24 cellular contexts compared by ENCODE assay signal in the genomic region with DNA sequence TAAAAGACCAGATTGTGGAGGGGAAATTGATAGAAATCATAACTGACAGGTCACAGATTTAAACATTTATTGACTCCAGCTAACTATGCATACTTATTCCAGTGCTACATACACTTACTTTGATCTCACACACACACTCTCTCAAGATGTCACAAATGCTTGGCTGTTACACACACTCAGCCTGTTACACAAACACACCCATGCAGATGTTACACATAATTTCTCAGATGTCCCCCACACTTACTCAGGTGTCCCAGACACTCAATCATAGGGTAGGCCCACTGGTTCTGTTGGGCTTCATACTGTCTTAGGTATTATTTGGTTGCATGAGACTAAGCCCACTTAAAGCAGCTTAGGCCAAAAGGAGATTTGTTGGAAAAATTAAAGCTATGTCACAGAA.
A peak's percentile ranks its signal among the peaks of the same experiment; 100 is the strongest.
DNase-seq lines count a peak whose midpoint lies in the region; ATAC-seq, FAIRE-seq and TF ChIP-seq lines count a peak whose summit lies in the region.
"Had no signal": no experiment of that assay in that cellular context is flagged by ENCODE, and none has a peak within 500 bp of the region (broad histone marks: within the 10 kb centered on the region; RNA-seq: fewer than 3 reads in every experiment).

No MANE protein-coding gene starts in this region.

- H3K9me3 Mint-ChIP-seq in activated T-cell treated with anti-CD3 and anti-CD28 coated beads, Interleukin-2, amount 50 U/mL, for 72 hours = no peaks in the 10 kb centered on the region
- H3K9me3 Mint-ChIP-seq: CD4-positive, alpha-beta T cell; CD8-positive, alpha-beta T cell had no signal

- RAD21 ChIA-PET in GM12878 (lab: Charles Lee; ENCODE audit: unreplicated experiment) = no interaction called here

- TF ChIP-seq POLR2A in GM12878 (IDR thresholded peaks at IDR 0.05; ENCODE audit: low read depth, low read length) = no peak

- ATAC-seq in GM12878 = no peak
- ATAC-seq in activated T-cell treated with anti-CD3 and anti-CD28 coated beads, Interleukin-2, amount 50 U/mL, for 72 hours (replicated peaks in 1 of 2) = no peak
- ATAC-seq in HG02981 (IDR thresholded peaks at IDR 0.05; ENCODE audit: unreplicated experiment) = no peak
- ATAC-seq: A549; CD8-positive, alpha-beta T cell had no signal

- TF ChIP-seq CTCF in GM12878 (IDR thresholded peaks at IDR 0.05 in 2 of 3, conservative IDR thresholded peaks at IDR 0.05 in 1 of 3; ENCODE audit: control insufficient read depth in 2 of 3, extremely low read depth in 1 of 3, insufficient read depth in 1 of 3, low read depth in 3 of 3, low read length in 3 of 3) = no peak

- H2AFZ ChIP-seq in GM12878 (ENCODE audit: control insufficient read depth, low read depth, low read length) = no peak overlapping the region

- H3K27me3 Mint-ChIP-seq in activated T-cell treated with anti-CD3 and anti-CD28 coated beads, Interleukin-2, amount 50 U/mL, for 72 hours (ENCODE audit: low read depth) = peaks cover 7% of the 10 kb centered on the region

- H3K79me2 ChIP-seq in GM12878 (ENCODE audit: control insufficient read depth, insufficient read depth, low read length) = no peaks in the 10 kb centered on the region

- H3K9me3 ChIP-seq in GM12878 (replicated peaks; ENCODE audit: control insufficient read depth, insufficient read depth, low read length) = no peaks in the 10 kb centered on the region
- H3K9me3 ChIP-seq: A549; BLaER1 treated with 17β-estradiol and CSF1 and Interleukin-3, amounts not matched to agents 10 nM and 100 nM; Caco-2 had no signal

- no peaks in the 10 kb centered on the region for H4K20me1 ChIP-seq in GM12878 (ENCODE audit: control insufficient read depth, insufficient read depth)
- H4K20me1 ChIP-seq: BLaER1 treated with 17β-estradiol and CSF1 and Interleukin-3, amounts not matched to agents 10 nM and 100 nM had no signal

- in situ Hi-C loops in GM12878 (cut with MboI) = no loop called here

- H3K27me3 ChIP-seq in GM12878 (replicated peaks in 1 of 2; ENCODE audit: control insufficient read depth in 2 of 2, insufficient read depth in 2 of 2, low read length in 1 of 2) = no peaks in the 10 kb centered on the region
- H3K27me3 ChIP-seq: BLaER1 treated with 17β-estradiol and CSF1 and Interleukin-3, amounts not matched to agents 10 nM and 100 nM had no signal

- no peak overlapping the region for H3K27ac Mint-ChIP-seq in activated T-cell treated with anti-CD3 and anti-CD28 coated beads, Interleukin-2, amount 50 U/mL, for 72 hours
- H3K27ac Mint-ChIP-seq: B cell; CD4-positive, alpha-beta T cell; CD8-positive, alpha-beta T cell had no signal

- no peaks in the 10 kb centered on the region for H3K4me1 Mint-ChIP-seq in activated T-cell treated with anti-CD3 and anti-CD28 coated beads, Interleukin-2, amount 50 U/mL, for 72 hours (ENCODE audit: low read depth)
- H3K4me1 Mint-ChIP-seq: B cell had no signal

- no peak for TF ChIP-seq RAD21 in GM12878 (IDR thresholded peaks at IDR 0.05; ENCODE audit: insufficient read depth, low read depth, low read length)

- no peak overlapping the region for H3K27ac ChIP-seq in GM12878 (ENCODE audit: control insufficient read depth, insufficient read depth)
- H3K27ac ChIP-seq: 22Rv1; A549; BLaER1 treated with 17β-estradiol and CSF1 and Interleukin-3, amounts not matched to agents 10 nM and 100 nM; C4-2B had no signal

- no peak overlapping the region for H3K4me2 ChIP-seq in GM12878 (ENCODE audit: control insufficient read depth, insufficient read depth)
- H3K4me2 ChIP-seq: A549; BLaER1 treated with 17β-estradiol and CSF1 and Interleukin-3, amounts not matched to agents 10 nM and 100 nM had no signal

- SMC1A ChIA-PET in GM12878 (lab: Charles Lee; ENCODE audit: uncharacterized antibody, unreplicated experiment) = interaction anchor here (0.6 kb wide), 1 partner anchor 82 kb away, joined by 3 read pairs; no protein-coding TSS in a partner anchor

- no peak overlapping the region for H3K9ac ChIP-seq in GM12878 (ENCODE audit: control insufficient read depth, insufficient read depth, low read length)
- H3K9ac ChIP-seq: BLaER1 treated with 17β-estradiol and CSF1 and Interleukin-3, amounts not matched to agents 10 nM and 100 nM had no signal

- H3K36me3 ChIP-seq in GM12878 (ENCODE audit: control insufficient read depth in 2 of 2, insufficient read depth in 2 of 2, low read length in 1 of 2) = no peaks in the 10 kb centered on the region
- H3K36me3 ChIP-seq: BLaER1 treated with 17β-estradiol and CSF1 and Interleukin-3, amounts not matched to agents 10 nM and 100 nM had no signal

- no peak overlapping the region for H3K4me3 Mint-ChIP-seq in activated T-cell treated with anti-CD3 and anti-CD28 coated beads, Interleukin-2, amount 50 U/mL, for 72 hours
- H3K4me3 Mint-ChIP-seq: B cell; CD4-positive, alpha-beta T cell; CD8-positive, alpha-beta T cell had no signal

- TF ChIP-seq EP300 in GM12878 (IDR thresholded peaks at IDR 0.05; ENCODE audit: borderline replicate concordance in 1 of 2, control insufficient read depth in 1 of 2, low read depth in 2 of 2, low read length in 2 of 2) = no peak

- DNase-seq in NCI-H82 (lab: John Stamatoyannopoulos, UW) (peak; percentile 41), NCI-H82 treated with DMSO at 0.1 percent for 48 hours (lab: John Stamatoyannopoulos, UW; ENCODE audit: unreplicated experiment) (no peak), GM12878 (ENCODE audit: low read depth, low spot score) (no peak)
- DNase-seq in activated T-cell treated with anti-CD3 and anti-CD28 coated beads, Interleukin-2, amount 50 U/mL, for 72 hours = no peak
- DNase-seq: AML-193; Caco-2; Calu3; CD4-positive, alpha-beta T cell; CD8-positive, alpha-beta T cell; DMS 273 treated with DMSO at 0.1 percent for 48 hours; DMS153; DMS53; DMS79; DND-41; EL; GDM1 had no signal

- BruUV-seq in GM12878 (replicated peaks; lab: Mats Ljungman, UMichigan) = no TSS peak

- POLR2A ChIA-PET in GM12878 (lab: Charles Lee) = no interaction called here

- no peaks in the 10 kb centered on the region for H3K36me3 Mint-ChIP-seq in activated T-cell treated with anti-CD3 and anti-CD28 coated beads, Interleukin-2, amount 50 U/mL, for 72 hours (ENCODE audit: insufficient read depth in 2 of 2)
- H3K36me3 Mint-ChIP-seq: CD8-positive, alpha-beta T cell had no signal

- H3K4me1 ChIP-seq in GM12878 (ENCODE audit: control insufficient read depth, insufficient read depth, low read length) = no peaks in the 10 kb centered on the region
- H3K4me1 ChIP-seq: A549; BLaER1 treated with 17β-estradiol and CSF1 and Interleukin-3, amounts not matched to agents 10 nM and 100 nM; Caco-2 had no signal

- intact Hi-C loops in GM12878 (cut with micrococcal nuclease; ENCODE audit: unreplicated experiment) = no loop called here

- H3K4me3 ChIP-seq in GM12878 = no peak overlapping the region
- H3K4me3 ChIP-seq: A549; BLaER1 treated with 17β-estradiol and CSF1 and Interleukin-3, amounts not matched to agents 10 nM and 100 nM had no signal

- FAIRE-seq in GM12878 (lab: Jason Lieb, UNC) = no peak
- FAIRE-seq: A549, GM12891, GM19239 had no signal

- CTCF ChIA-PET in GM12878 (lab: Yijun Ruan, JAX) = no interaction called here

TF ChIP-seq in GM12878, 131 proteins besides CTCF, POLR2A, EP300 and RAD21:
- TF ChIP-seq, protein P1, sequence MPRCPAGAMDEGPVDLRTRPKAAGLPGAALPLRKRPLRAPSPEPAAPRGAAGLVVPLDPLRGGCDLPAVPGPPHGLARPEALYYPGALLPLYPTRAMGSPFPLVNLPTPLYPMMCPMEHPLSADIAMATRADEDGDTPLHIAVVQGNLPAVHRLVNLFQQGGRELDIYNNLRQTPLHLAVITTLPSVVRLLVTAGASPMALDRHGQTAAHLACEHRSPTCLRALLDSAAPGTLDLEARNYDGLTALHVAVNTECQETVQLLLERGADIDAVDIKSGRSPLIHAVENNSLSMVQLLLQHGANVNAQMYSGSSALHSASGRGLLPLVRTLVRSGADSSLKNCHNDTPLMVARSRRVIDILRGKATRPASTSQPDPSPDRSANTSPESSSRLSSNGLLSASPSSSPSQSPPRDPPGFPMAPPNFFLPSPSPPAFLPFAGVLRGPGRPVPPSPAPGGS (IDR thresholded peaks at IDR 0.05; ENCODE audit: borderline replicate concordance, insufficient read depth, low read depth, low read length, poor library complexity, severe bottlenecking) = peak; percentile 91
- no peak for TF ChIP-seq PML (IDR thresholded peaks at IDR 0.05; ENCODE audit: low read length)
- no peak for TF ChIP-seq JUNB (IDR thresholded peaks at IDR 0.05)
- no peak for TF ChIP-seq HDAC6 (IDR thresholded peaks at IDR 0.05; ENCODE audit: unreplicated experiment)
- TF ChIP-seq NFYA (IDR thresholded peaks at IDR 0.05; ENCODE audit: borderline replicate concordance, low read depth, low read length) = no peak
- TF ChIP-seq, protein P2, sequence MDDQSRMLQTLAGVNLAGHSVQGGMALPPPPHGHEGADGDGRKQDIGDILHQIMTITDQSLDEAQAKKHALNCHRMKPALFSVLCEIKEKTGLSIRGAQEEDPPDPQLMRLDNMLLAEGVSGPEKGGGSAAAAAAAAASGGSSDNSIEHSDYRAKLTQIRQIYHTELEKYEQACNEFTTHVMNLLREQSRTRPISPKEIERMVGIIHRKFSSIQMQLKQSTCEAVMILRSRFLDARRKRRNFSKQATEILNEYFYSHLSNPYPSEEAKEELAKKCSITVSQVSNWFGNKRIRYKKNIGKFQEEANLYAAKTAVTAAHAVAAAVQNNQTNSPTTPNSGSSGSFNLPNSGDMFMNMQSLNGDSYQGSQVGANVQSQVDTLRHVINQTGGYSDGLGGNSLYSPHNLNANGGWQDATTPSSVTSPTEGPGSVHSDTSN (IDR thresholded peaks at IDR 0.05; ENCODE audit: insufficient replicate concordance, low read depth, low read length) = peak; percentile 24
- TF ChIP-seq ZNF274 (IDR thresholded peaks at IDR 0.05; ENCODE audit: insufficient read depth, insufficient read length) = no peak
- TF ChIP-seq ELK1 (IDR thresholded peaks at IDR 0.05; ENCODE audit: low read depth, low read length) = no peak
- no peak for TF ChIP-seq NBN (IDR thresholded peaks at IDR 0.05)
- TF ChIP-seq ZNF24 (IDR thresholded peaks at IDR 0.05) = no peak
